8 cellular contexts compared by ENCODE assay signal in genomic region chr1:31154000-31154631, GRCh38.
DNase-seq lines count a peak whose midpoint lies in the region; ATAC-seq and TF ChIP-seq lines count a peak whose summit lies in the region.

No MANE protein-coding gene starts in this region.

- peak overlapping the region; percentile 89 for H3K4me3 Mint-ChIP-seq in Calu3 (ENCODE audit: low read depth, unreplicated experiment)

- POLR2A ChIA-PET in OCI-LY7 (lab: Charles Lee) = interaction anchor here (0.6 to 0.7 kb wide), 2 partner anchors 225 to 859 kb away, joined by 3 to 4 read pairs; partner anchors contain the start of gene KHDRBS1

- CTCF ChIA-PET in Calu3 (lab: Charles Lee) = interaction anchor here (1.0 kb wide), 1 partner anchor 16 kb away, joined by 4 read pairs; no protein-coding TSS in a partner anchor
- CTCF ChIA-PET in OCI-LY7 (lab: Charles Lee; ENCODE audit: unreplicated experiment) = no interaction called here

- no peaks in the 10 kb centered on the region for H3K27me3 ChIP-seq in esophagus (ENCODE audit: control insufficient read depth in 1 of 2, insufficient read depth in 2 of 2, low read length in 2 of 2)
- no peaks in the 10 kb centered on the region for H3K27me3 ChIP-seq in ovary

- peaks cover 19% of the 10 kb centered on the region for H3K36me3 Mint-ChIP-seq in Calu3 (ENCODE audit: insufficient read depth, unreplicated experiment)

- H3K27ac Mint-ChIP-seq in Calu3 (ENCODE audit: unreplicated experiment) = no peak overlapping the region

- H3K27me3 Mint-ChIP-seq in Calu3 (ENCODE audit: unreplicated experiment) = no peaks in the 10 kb centered on the region

- ATAC-seq in HG03460 (IDR thresholded peaks at IDR 0.05; ENCODE audit: unreplicated experiment) = no peak
- no peak for ATAC-seq in GM19463 (IDR thresholded peaks at IDR 0.05; ENCODE audit: unreplicated experiment)

- H3K27ac ChIP-seq in OCI-LY7 (ENCODE audit: low read depth, low read length, poor library complexity, severe bottlenecking) = peak overlapping the region; percentile 21
- peak overlapping the region; percentile 95 to 98 for H3K27ac ChIP-seq in esophagus (ENCODE audit: low read depth in 2 of 2, low read length in 1 of 2)
- H3K27ac ChIP-seq in ovary = peak overlapping the region in 1 of 2 donors; percentile 63
- no peak overlapping the region for H3K27ac ChIP-seq in caudate nucleus (ENCODE audit: low read depth, low read length)

- peaks cover 15% of the 10 kb centered on the region for H3K4me1 Mint-ChIP-seq in Calu3 (ENCODE audit: low read depth, unreplicated experiment)

- H3K4me1 ChIP-seq in OCI-LY7 (ENCODE audit: insufficient read depth, low read length, poor library complexity, severe bottlenecking) = peaks cover 23% of the 10 kb centered on the region
- H3K4me1 ChIP-seq in esophagus (ENCODE audit: control insufficient read depth in 2 of 2, insufficient read depth in 2 of 2, low read length in 1 of 2) = no peaks in the 10 kb centered on the region
- no peaks in the 10 kb centered on the region for H3K4me1 ChIP-seq in ovary (ENCODE audit: insufficient read depth)

- no peaks in the 10 kb centered on the region for H3K36me3 ChIP-seq in OCI-LY7 (ENCODE audit: insufficient read depth, low read length)
- H3K36me3 ChIP-seq in esophagus (ENCODE audit: control insufficient read depth in 2 of 2, insufficient read depth in 2 of 2, low read length in 1 of 2) = no peaks in the 10 kb centered on the region
- H3K36me3 ChIP-seq in ovary = no peaks in the 10 kb centered on the region

- TF ChIP-seq CTCF in Calu3 (IDR thresholded peaks at IDR 0.05; ENCODE audit: unreplicated experiment) = no peak
- no peak for TF ChIP-seq CTCF in OCI-LY7 (conservative IDR thresholded peaks at IDR 0.05; ENCODE audit: low read length)
- no peak for TF ChIP-seq CTCF in ovary (IDR thresholded peaks at IDR 0.05)

- no peaks in the 10 kb centered on the region for H4K20me1 ChIP-seq in OCI-LY7 (ENCODE audit: insufficient read depth, low read length)

- no peaks in the 10 kb centered on the region for H3K9me3 Mint-ChIP-seq in Calu3 (ENCODE audit: low read depth, unreplicated experiment)

- 55 to 70% methylated on average over 19 of the region's 19 CpGs for WGBS in esophagus, 2 donors
- 83 to 86% (median 85%) methylated on average over 19 of the region's 19 CpGs for WGBS in ovary, 3 donors

- no peak for TF ChIP-seq POLR2A in ovary (IDR thresholded peaks at IDR 0.05)

- H3K4me3 ChIP-seq in OCI-LY7 (ENCODE audit: low read depth, low read length, poor library complexity, severe bottlenecking) (peak overlapping the region; percentile 93), esophagus (ENCODE audit: low read depth in 1 of 2, low read length in 2 of 2) (peak overlapping the region in 1 of 2 donors; percentile 68), ovary (peak overlapping the region; percentile 54)

- BruUV-seq in Calu3 (replicated peaks; lab: Mats Ljungman, UMichigan) (TSS peak; percentile 99), OCI-LY7 (replicated peaks; lab: Mats Ljungman, UMichigan) (TSS peak; percentile 98)

- no peak for TF ChIP-seq EP300 in ovary (IDR thresholded peaks at IDR 0.05)

- no peaks in the 10 kb centered on the region for H3K9me2 ChIP-seq in OCI-LY7 (ENCODE audit: insufficient read depth, low read length)

- H2AFZ ChIP-seq in OCI-LY7 (ENCODE audit: low read length) = peak overlapping the region; percentile 89

- peak overlapping the region; percentile 90 for H3K4me2 ChIP-seq in OCI-LY7 (ENCODE audit: low read length)

- intact Hi-C loops in Calu3 (cut with micrococcal nuclease; ENCODE audit: unreplicated experiment) (no loop called here), OCI-LY7 (cut with micrococcal nuclease; ENCODE audit: unreplicated experiment) (no loop called here), ovary (cut with DNase I) (no loop called here)

- H3K9me3 ChIP-seq in OCI-LY7 (ENCODE audit: low read length) (no peaks in the 10 kb centered on the region), esophagus (ENCODE audit: control insufficient read depth in 2 of 2, insufficient read depth in 1 of 2, low read depth in 1 of 2, low read length in 1 of 2) (no peaks in the 10 kb centered on the region), ovary (no peaks in the 10 kb centered on the region)

- no peaks in the 10 kb centered on the region for H3K79me2 ChIP-seq in OCI-LY7 (ENCODE audit: insufficient read depth, low read depth, low read length)

- DNase-seq in Calu3 (no peak), OCI-LY7 (ENCODE audit: low spot score) (no peak), ovary (peak in 1 of 5 donors; percentile 34), caudate nucleus (lab: John Stamatoyannopoulos, UW) (no peak), NCI-H187 treated with DMSO at 0.1 percent for 48 hours (lab: John Stamatoyannopoulos, UW) (no peak)
